Comparison of ENCODE assay signal across 24 cellular contexts in genomic region chr3:4695846-4696245, GRCh38.
"Had no signal": no experiment of that assay in that cellular context is flagged by ENCODE, and none has a peak within 500 bp of the region (broad histone marks: within the 10 kb centered on the region; RNA-seq: fewer than 3 reads in every experiment).

No MANE protein-coding gene starts in this region.

- H3K4me3 Mint-ChIP-seq: activated B cell treated with CpG ODN at 0.5 μM for 24 hours; activated CD4-positive, alpha-beta memory T cell treated with anti-CD3 and anti-CD28 coated beads for 36 hours; activated CD4-positive, alpha-beta T cell treated with anti-CD3 and anti-CD28 coated beads for 36 hours; activated naive CD4-positive, alpha-beta T cell treated with anti-CD3 and anti-CD28 coated beads, Interleukin-2, amount 10 ng/mL, durations not matched to agents 7 days and 5 days; dendritic cell treated with granulocyte-macrophage colony-stimulating factor and Interleukin-4, amounts not matched to agents 40 ng/mL and 50 ng/mL, for 4 days; naive thymus-derived CD4-positive, alpha-beta T cell; neural crest cell; T-helper 1 cell treated with Interleukin-12 subunit alpha and Interleukin-12 subunit beta and Interleukin-4 antibody, amounts not matched to agents 30 μg/mL and 1 μg/mL, for 36 hours had no signal

- H3K27ac ChIP-seq: body of pancreas, foreskin keratinocyte, sigmoid colon, spleen, upper lobe of left lung had no signal

- DNase-seq: activated B cell treated with CpG ODN at 0.5 μM for 24 hours; activated CD4-positive, alpha-beta memory T cell treated with anti-CD3 and anti-CD28 coated beads for 36 hours; activated CD4-positive, alpha-beta T cell treated with anti-CD3 and anti-CD28 coated beads for 36 hours; activated effector memory CD4-positive, alpha-beta T cell treated with Interleukin-2 at 50 U/mL for 16 hours; activated naive CD4-positive, alpha-beta T cell treated with anti-CD3 and anti-CD28 coated beads, Interleukin-2, amount 10 ng/mL, durations not matched to agents 7 days and 5 days; activated T-cell treated with anti-CD3 and anti-CD28 coated beads, Interleukin-2, amount 50 U/mL, for 48 hours; anterior cingulate cortex; body of pancreas; effector CD4-positive, alpha-beta T cell; erythroblast; kidney; naive thymus-derived CD4-positive, alpha-beta T cell; posterior cingulate gyrus; sigmoid colon; spleen; stimulated activated CD4-positive, alpha-beta T cell treated with anti-CD3 and anti-CD28 coated beads, Interleukin-4, amount 100 ng/mL, for 1 hour; stimulated activated naive CD8-positive, alpha-beta T cell treated with anti-CD3 and anti-CD28 coated beads, Interleukin-15, Interleukin-2, amounts not matched to agents 100 U/mL and 50 U/mL, for 24 hours; T1000; upper lobe of left lung had no signal

- H3K4me3 ChIP-seq: body of pancreas, lung, sigmoid colon, spleen, upper lobe of left lung had no signal

- H3K27me3 ChIP-seq: body of pancreas, foreskin keratinocyte, sigmoid colon, spleen, upper lobe of left lung had no signal

- H3K9me3 ChIP-seq: body of pancreas, sigmoid colon, spleen, upper lobe of left lung had no signal

- H3K27ac Mint-ChIP-seq: activated B cell treated with CpG ODN at 0.5 μM for 24 hours; activated CD4-positive, alpha-beta memory T cell treated with anti-CD3 and anti-CD28 coated beads for 36 hours; activated CD4-positive, alpha-beta T cell treated with anti-CD3 and anti-CD28 coated beads for 36 hours; activated naive CD4-positive, alpha-beta T cell treated with anti-CD3 and anti-CD28 coated beads, Interleukin-2, amount 10 ng/mL, durations not matched to agents 7 days and 5 days; dendritic cell treated with granulocyte-macrophage colony-stimulating factor and Interleukin-4, amounts not matched to agents 40 ng/mL and 50 ng/mL, for 4 days; T-helper 1 cell treated with Interleukin-12 subunit alpha and Interleukin-12 subunit beta and Interleukin-4 antibody, amounts not matched to agents 30 μg/mL and 1 μg/mL, for 36 hours had no signal

- H3K27me3 Mint-ChIP-seq: activated B cell treated with CpG ODN at 0.5 μM for 24 hours; activated CD4-positive, alpha-beta memory T cell treated with anti-CD3 and anti-CD28 coated beads for 36 hours; activated CD4-positive, alpha-beta T cell treated with anti-CD3 and anti-CD28 coated beads for 36 hours; activated naive CD4-positive, alpha-beta T cell treated with anti-CD3 and anti-CD28 coated beads, Interleukin-2, amount 10 ng/mL, durations not matched to agents 7 days and 5 days; dendritic cell treated with granulocyte-macrophage colony-stimulating factor and Interleukin-4, amounts not matched to agents 40 ng/mL and 50 ng/mL, for 4 days; naive thymus-derived CD4-positive, alpha-beta T cell had no signal

- H3K4me1 ChIP-seq: foreskin keratinocyte, sigmoid colon, spleen had no signal

- H3K4me1 Mint-ChIP-seq: activated CD4-positive, alpha-beta T cell treated with anti-CD3 and anti-CD28 coated beads for 36 hours; activated naive CD4-positive, alpha-beta T cell treated with anti-CD3 and anti-CD28 coated beads, Interleukin-2, amount 10 ng/mL, durations not matched to agents 7 days and 5 days; neural crest cell had no signal

- ATAC-seq: activated CD4-positive, alpha-beta T cell treated with anti-CD3 and anti-CD28 coated beads for 36 hours; body of pancreas; foreskin keratinocyte; naive thymus-derived CD4-positive, alpha-beta T cell; stimulated activated naive CD8-positive, alpha-beta T cell treated with anti-CD3 and anti-CD28 coated beads, Interleukin-15, Interleukin-2, amounts not matched to agents 100 U/mL and 50 U/mL, for 24 hours had no signal

- H3K9me3 Mint-ChIP-seq: activated B cell treated with CpG ODN at 0.5 μM for 24 hours; activated CD4-positive, alpha-beta memory T cell treated with anti-CD3 and anti-CD28 coated beads for 36 hours; activated naive CD4-positive, alpha-beta T cell treated with anti-CD3 and anti-CD28 coated beads, Interleukin-2, amount 10 ng/mL, durations not matched to agents 7 days and 5 days; dendritic cell treated with granulocyte-macrophage colony-stimulating factor and Interleukin-4, amounts not matched to agents 40 ng/mL and 50 ng/mL, for 4 days; neural crest cell; T-helper 1 cell treated with Interleukin-12 subunit alpha and Interleukin-12 subunit beta and Interleukin-4 antibody, amounts not matched to agents 30 μg/mL and 1 μg/mL, for 36 hours had no signal
